In genomic region chr1:23217421-23218115, GRCh38 we compare ENCODE assay signal across 8 cellular contexts. TPM values are rescaled to one million over a fixed set of nuclear protein-coding genes. Genes with fewer than 3 reads are reported as not detected.
DNase-seq lines count a peak whose midpoint lies in the region; ATAC-seq lines count a peak whose summit lies in the region.

TSS of gene HTR1D (minus strand) at chr1:23217502. CDS start at chr1:23194219, 23,283 bp downstream.

- peaks cover 48% of the 10 kb centered on the region for H3K27me3 Mint-ChIP-seq in activated CD4-positive, alpha-beta T cell treated with anti-CD3 and anti-CD28 coated beads for 36 hours

- H3K27ac Mint-ChIP-seq in activated CD4-positive, alpha-beta T cell treated with anti-CD3 and anti-CD28 coated beads for 36 hours: no peak within 1 kb of the TSS

- CTCF ChIA-PET in activated CD4-positive, alpha-beta T cell treated with anti-CD3 and anti-CD28 coated beads for 36 hours (lab: Charles Lee): interaction anchor here (0.6 to 1.4 kb wide), 8 partner anchors 9 to 311 kb away, joined by 3 to 4 read pairs (median 3); no protein-coding TSS in a partner anchor

- peak; percentile 19 for ATAC-seq in activated CD4-positive, alpha-beta T cell treated with anti-CD3 and anti-CD28 coated beads for 36 hours
- ATAC-seq in stimulated activated naive CD8-positive, alpha-beta T cell treated with anti-CD3 and anti-CD28 coated beads, Interleukin-15, Interleukin-2, amounts not matched to agents 100 U/mL and 50 U/mL, for 24 hours: peak; percentile 30
- ATAC-seq in HG03095 (IDR thresholded peaks at IDR 0.05; ENCODE audit: unreplicated experiment) (no peak), HG03025 (IDR thresholded peaks at IDR 0.05; ENCODE audit: low FRiP score, unreplicated experiment) (no peak)

- H3K9me3 Mint-ChIP-seq in activated CD4-positive, alpha-beta T cell treated with anti-CD3 and anti-CD28 coated beads for 36 hours (ENCODE audit: low read depth): no peaks in the 10 kb centered on the region

- POLR2A ChIA-PET in activated CD4-positive, alpha-beta T cell treated with anti-CD3 and anti-CD28 coated beads for 36 hours (lab: Charles Lee): no interaction called here

- no peaks in the 10 kb centered on the region for H3K36me3 Mint-ChIP-seq in activated CD4-positive, alpha-beta T cell treated with anti-CD3 and anti-CD28 coated beads for 36 hours (ENCODE audit: low read depth)

- H3K4me1 Mint-ChIP-seq in activated CD4-positive, alpha-beta T cell treated with anti-CD3 and anti-CD28 coated beads for 36 hours: peaks cover 2% of the 10 kb centered on the region

- intact Hi-C loops in activated CD4-positive, alpha-beta T cell treated with anti-CD3 and anti-CD28 coated beads for 36 hours (cut with DNase I, micrococcal nuclease): loop anchor here (2.0 to 10.0 kb wide), 3 partner anchors 60 to 187 kb away; no protein-coding TSS in a partner anchor

- peak; percentile 19 for DNase-seq in activated CD4-positive, alpha-beta T cell treated with anti-CD3 and anti-CD28 coated beads for 36 hours
- DNase-seq in activated CD4-positive, alpha-beta T cell treated with anti-CD3 and anti-CD28 coated beads, Interleukin-2, amount 50 U/mL, for 1 hour: no peak
- peak; percentile 14 for DNase-seq in activated naive CD4-positive, alpha-beta T cell treated with anti-CD3 and anti-CD28 coated beads, Interleukin-2, amount 50 U/mL, for 16 hours
- DNase-seq in iPS-NIHi11 (ENCODE audit: low spot score): peak; percentile 86
- DNase-seq in stimulated activated naive CD8-positive, alpha-beta T cell treated with anti-CD3 and anti-CD28 coated beads, Interleukin-15, Interleukin-2, amounts not matched to agents 100 U/mL and 50 U/mL, for 24 hours: peak; percentile 20
- DNase-seq in dedifferentiated amniotic fluid mesenchymal stem cell (ENCODE audit: extremely low spot score): no peak

- peak within 1 kb of the TSS; percentile 1 for H3K4me3 Mint-ChIP-seq in activated CD4-positive, alpha-beta T cell treated with anti-CD3 and anti-CD28 coated beads for 36 hours

RNA-seq across cellular contexts. Expression of gene HTR1D, which starts in this region (rescaled TPM):
- not detected for total RNA-seq in activated CD4-positive, alpha-beta T cell treated with anti-CD3 and anti-CD28 coated beads for 36 hours

Comparison
In these comparisons a context has a peak if more than half of its experiments do, and no peak if none do; other contexts are left out.
1. Peak in DNase-seq and ATAC-seq in activated CD4-positive, alpha-beta T cell treated with anti-CD3 and anti-CD28 coated beads for 36 hours; RNA of the gene not detected or under 1 TPM.
2. DNase-seq: peak in activated naive CD4-positive, alpha-beta T cell treated with anti-CD3 and anti-CD28 coated beads, Interleukin-2, amount 50 U/mL, for 16 hours (single experiment), iPS-NIHi11 (single experiment) and stimulated activated naive CD8-positive, alpha-beta T cell treated with anti-CD3 and anti-CD28 coated beads, Interleukin-15, Interleukin-2, amounts not matched to agents 100 U/mL and 50 U/mL, for 24 hours (single experiment); none in activated CD4-positive, alpha-beta T cell treated with anti-CD3 and anti-CD28 coated beads, Interleukin-2, amount 50 U/mL, for 1 hour (single experiment) and dedifferentiated amniotic fluid mesenchymal stem cell (single experiment).